1 cellular context compared by ENCODE assay signal in the genomic region with DNA sequence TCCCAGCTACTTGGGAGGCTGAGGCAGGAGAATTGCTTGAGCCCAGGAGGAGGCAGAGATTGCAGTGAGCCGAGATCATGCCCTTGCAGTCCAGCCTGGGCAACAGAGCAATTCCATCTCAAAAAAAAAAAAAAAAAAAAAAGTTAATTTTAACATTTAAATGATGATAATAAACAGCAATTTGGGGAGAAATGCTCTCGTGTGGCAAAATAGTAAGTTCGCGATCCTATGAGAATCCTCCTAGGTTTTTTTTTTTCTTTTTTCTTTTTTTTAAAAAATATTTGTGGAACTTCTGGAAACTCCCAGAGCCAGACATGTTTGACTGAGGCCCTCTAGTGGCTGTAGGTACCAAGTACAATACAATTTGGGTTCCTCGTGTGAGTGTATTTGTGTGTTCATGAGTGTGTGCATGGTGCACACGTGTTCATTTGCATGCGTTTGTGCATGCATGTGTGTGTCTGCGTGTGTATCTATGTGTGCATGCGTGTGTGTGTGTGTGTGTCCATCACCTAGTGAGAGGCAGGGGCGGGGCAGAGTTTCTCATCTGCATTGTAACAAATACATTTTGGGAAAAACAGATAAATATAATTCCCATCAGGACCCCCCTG.
TF ChIP-seq lines count a peak whose summit lies in the region.

No MANE protein-coding gene starts in this region.

TF ChIP-seq in neural cell, 6 proteins besides CTCF, POLR2A, EP300 and RAD21:
- TF ChIP-seq REST (IDR thresholded peaks at IDR 0.05; ENCODE audit: borderline replicate concordance): no peak
- TF ChIP-seq SMC3 (conservative IDR thresholded peaks at IDR 0.05; ENCODE audit: poor library complexity): peak; percentile 84
- TF ChIP-seq MXI1 (conservative IDR thresholded peaks at IDR 0.05; ENCODE audit: poor library complexity, severe bottlenecking): peak; percentile 89
- TF ChIP-seq TAF1 (IDR thresholded peaks at IDR 0.05; ENCODE audit: low read depth): no peak
- no peak for TF ChIP-seq POLR2AphosphoS5 (IDR thresholded peaks at IDR 0.05)
- no peak for TF ChIP-seq EZH2 (IDR thresholded peaks at IDR 0.05; ENCODE audit: borderline replicate concordance, insufficient read depth, low read length, poor library complexity, severe bottlenecking)
